Comparison of ENCODE assay signal across 8 cellular contexts in genomic region chr17:81833160-81833920, GRCh38. TPM values are rescaled to one million over a fixed set of nuclear protein-coding genes. Genes with fewer than 3 reads are reported as not detected.
DNase-seq lines count a peak whose midpoint lies in the region; ATAC-seq, FAIRE-seq and TF ChIP-seq lines count a peak whose summit lies in the region.

Gene MCRIP1 (minus strand): TSS chr17:81833291. CDS start chr17:81824506, 8,785 bp downstream.

- H3K36me3 Mint-ChIP-seq in WTC11 = no peaks in the 10 kb centered on the region

- peak; percentile 81 to 84 for ATAC-seq in A549
- peak; percentile 41 for ATAC-seq in GM18873 (IDR thresholded peaks at IDR 0.05; ENCODE audit: low FRiP score, unreplicated experiment)
- peak; percentile 69 for ATAC-seq in HG03139 (IDR thresholded peaks at IDR 0.05; ENCODE audit: unreplicated experiment)
- peak; percentile 78 for ATAC-seq in WTC11

- H3F3A ChIP-seq in smooth muscle cell (ENCODE audit: low read depth) = peaks cover 12% of the 10 kb centered on the region

- H3K27ac ChIP-seq in A549 (peak within 1 kb of the TSS; percentile 93 to 99), smooth muscle cell (ENCODE audit: low read depth) (peak within 1 kb of the TSS; percentile 86)

- H3K27ac Mint-ChIP-seq in WTC11 = peak within 1 kb of the TSS; percentile 76

- peaks cover 11% of the 10 kb centered on the region for H3K4me1 Mint-ChIP-seq in WTC11

- no peak within 1 kb of the TSS for H2AFZ ChIP-seq in smooth muscle cell (ENCODE audit: low read depth)

- no peak for TF ChIP-seq RAD21 in A549 (conservative IDR thresholded peaks at IDR 0.05 in 1 of 2, IDR thresholded peaks at IDR 0.05 in 1 of 2)

- WGBS in A549 (ENCODE audit: missing lambda C conversion rate) = 8% methylated on average over 37 of the region's 76 CpGs
- 3% methylated on average over 44 of the region's 76 CpGs for WGBS in smooth muscle cell (ENCODE audit: low lambda C conversion rate)

- peak within 1 kb of the TSS; percentile 89 for H3K9ac ChIP-seq in smooth muscle cell (ENCODE audit: low read depth)

- H3K9me3 Mint-ChIP-seq in WTC11 = no peaks in the 10 kb centered on the region

- no peak for TF ChIP-seq CTCF in A549 (IDR thresholded peaks at IDR 0.05)
- TF ChIP-seq CTCF in WTC11 (IDR thresholded peaks at IDR 0.05) = no peak
- TF ChIP-seq CTCF in bronchial epithelial cell (IDR thresholded peaks at IDR 0.05; ENCODE audit: insufficient read depth, low read length, severe bottlenecking) = no peak
- no peak for TF ChIP-seq CTCF in smooth muscle cell (IDR thresholded peaks at IDR 0.05; ENCODE audit: borderline replicate concordance, insufficient read depth, poor library complexity, severe bottlenecking)

- no peak for TF ChIP-seq EP300 in A549 (IDR thresholded peaks at IDR 0.05)

- H3K9me3 ChIP-seq in A549 (no peaks in the 10 kb centered on the region), smooth muscle cell (replicated peaks; ENCODE audit: low read depth) (no peaks in the 10 kb centered on the region)

- H3K27me3 Mint-ChIP-seq in WTC11 (ENCODE audit: low read depth) = no peaks in the 10 kb centered on the region

- H3K4me3 ChIP-seq in A549 (peak within 1 kb of the TSS; percentile 94), bronchial epithelial cell (ENCODE audit: low read depth, low read length) (peak within 1 kb of the TSS; percentile 79), smooth muscle cell (peak within 1 kb of the TSS; percentile 69)

- POLR2A ChIA-PET in A549 (lab: Yijun Ruan, JAX) = interaction anchor here (0.6 to 1.7 kb wide), 20 partner anchors 9 to 150 kb away, joined by 3 to 12 read pairs (median 3); partner anchors contain the start of genes ARL16, HGS, MRPL12 and P4HB
- POLR2A ChIA-PET in WTC11 (lab: Charles Lee) = interaction anchor here (0.5 to 1.2 kb wide), 3 partner anchors 11 to 380 kb away, joined by 3 read pairs; partner anchors contain the start of gene CCDC57

- H3K36me3 ChIP-seq in bronchial epithelial cell (ENCODE audit: control insufficient read depth, insufficient read depth, low read length) = no peaks in the 10 kb centered on the region
- H3K36me3 ChIP-seq in smooth muscle cell (ENCODE audit: low read depth) = no peaks in the 10 kb centered on the region

- no peaks in the 10 kb centered on the region for H3K27me3 ChIP-seq in bronchial epithelial cell (ENCODE audit: control insufficient read depth, insufficient read depth, low read length)
- H3K27me3 ChIP-seq in smooth muscle cell (ENCODE audit: low read depth) = no peaks in the 10 kb centered on the region

- TF ChIP-seq POLR2A in A549 (IDR thresholded peaks at IDR 0.05; ENCODE audit: low read length) = peak; percentile 88

- H3K4me2 ChIP-seq in A549 (peak within 1 kb of the TSS; percentile 99), smooth muscle cell (peak within 1 kb of the TSS; percentile 83)

- CTCF ChIA-PET in A549 (lab: Yijun Ruan, JAX) = interaction anchor here (0.6 to 1.6 kb wide), 7 partner anchors 13 to 656 kb away, joined by 3 to 8 read pairs (median 3); no protein-coding TSS in a partner anchor
- CTCF ChIA-PET in WTC11 (lab: Charles Lee) = interaction anchor here (0.6 to 2.9 kb wide), 10 partner anchors 12 to 318 kb away, joined by 3 to 8 read pairs (median 4); partner anchors contain the start of genes DCXR and NOTUM

- H3K4me3 Mint-ChIP-seq in WTC11 = peak within 1 kb of the TSS; percentile 90

- H3K79me2 ChIP-seq in smooth muscle cell (ENCODE audit: low read depth) = peaks cover 44% of the 10 kb centered on the region

- FAIRE-seq in A549 (lab: Jason Lieb, UNC) (no peak), bronchial epithelial cell (lab: Jason Lieb, UNC) (no peak)

- H3K4me1 ChIP-seq in A549 (peaks cover 21% of the 10 kb centered on the region; the same call in 2 of the 3 replicates), smooth muscle cell (ENCODE audit: low read depth) (peaks cover 17% of the 10 kb centered on the region)

- peaks cover 43% of the 10 kb centered on the region for H4K20me1 ChIP-seq in smooth muscle cell (ENCODE audit: low read depth)

- peak; percentile 96 to 97 for DNase-seq in A549 (ENCODE audit: low read depth in 1 of 2, low spot score in 1 of 2)
- peak; percentile 93 for DNase-seq in NCI-H226
- peak; percentile 96 for DNase-seq in WTC11 (ENCODE audit: low spot score)
- DNase-seq in bronchial epithelial cell (ENCODE audit: low read depth) = peak; percentile 74
- DNase-seq in iPS-NIHi7 (ENCODE audit: extremely low spot score) = peak; percentile 98
- peak; percentile 80 for DNase-seq in smooth muscle cell (lab: John Stamatoyannopoulos, UW; ENCODE audit: unreplicated experiment)

TF ChIP-seq in A549, 52 proteins besides CTCF, POLR2A, EP300 and RAD21 (continues in another document):
- peak; percentile 98 for TF ChIP-seq PHF8 (IDR thresholded peaks at IDR 0.05; ENCODE audit: borderline replicate concordance, low read depth)
- TF ChIP-seq ZFP36 (IDR thresholded peaks at IDR 0.05; ENCODE audit: borderline replicate concordance, partially characterized antibody) = no peak
- no peak for TF ChIP-seq RFX5 (IDR thresholded peaks at IDR 0.05)
- TF ChIP-seq FOXS1 (CRISPR knock-in tag; IDR thresholded peaks at IDR 0.05) = peak; percentile 80; the same call in 1 of the 2 replicates
- no peak for TF ChIP-seq CBX2 (IDR thresholded peaks at IDR 0.05; ENCODE audit: borderline replicate concordance, low read depth)
- TF ChIP-seq HOXB13 (CRISPR knock-in tag; IDR thresholded peaks at IDR 0.05; ENCODE audit: low read depth) = peak; percentile 90
- TF ChIP-seq HOXB5 (CRISPR knock-in tag; IDR thresholded peaks at IDR 0.05) = peak; percentile 94
- TF ChIP-seq FOSB (CRISPR knock-in tag; IDR thresholded peaks at IDR 0.05) = peak; percentile 91
- peak; percentile 81; the same call in 1 of the 2 replicates for TF ChIP-seq HEYL (CRISPR knock-in tag; IDR thresholded peaks at IDR 0.05)
- TF ChIP-seq MAX (IDR thresholded peaks at IDR 0.05) = peak; percentile 96
- no peak for TF ChIP-seq CBX8 (IDR thresholded peaks at IDR 0.05)
- peak; percentile 72; the same call in 1 of the 2 replicates for TF ChIP-seq ELK1 (IDR thresholded peaks at IDR 0.05; ENCODE audit: low read depth, low read length)
- TF ChIP-seq JUN (IDR thresholded peaks at IDR 0.05) = peak; percentile 83 to 92; a peak in 4 of 5 replicates

TF ChIP-seq in WTC11, 78 proteins besides CTCF, POLR2A, EP300 and RAD21 (continues in another document):
- TF ChIP-seq PREB (CRISPR knock-in tag; IDR thresholded peaks at IDR 0.05; ENCODE audit: borderline replicate concordance) (no peak), ZNF138 (CRISPR knock-in tag; conservative IDR thresholded peaks at IDR 0.05) (no peak), EMX1 (CRISPR knock-in tag; IDR thresholded peaks at IDR 0.05) (no peak), FOXJ3 (CRISPR knock-in tag; IDR thresholded peaks at IDR 0.05; ENCODE audit: borderline replicate concordance) (no peak), E2F1 (CRISPR knock-in tag; IDR thresholded peaks at IDR 0.05) (0 out of 2 replicates have a peak, but pooled peaks have one; percentile 58), FOXP1 (CRISPR knock-in tag; IDR thresholded peaks at IDR 0.05; ENCODE audit: borderline replicate concordance) (peak; percentile 71), USF2 (CRISPR knock-in tag; IDR thresholded peaks at IDR 0.05) (peak; percentile 96), ETV6 (CRISPR knock-in tag; IDR thresholded peaks at IDR 0.05) (no peak), NR1H2 (CRISPR knock-in tag; IDR thresholded peaks at IDR 0.05) (0 out of 2 replicates have a peak, but pooled peaks have one; percentile 35), GABPB1 (CRISPR knock-in tag; IDR thresholded peaks at IDR 0.05) (peak; percentile 57), NFATC4 (CRISPR knock-in tag; IDR thresholded peaks at IDR 0.05) (no peak), IRF1 (CRISPR knock-in tag; IDR thresholded peaks at IDR 0.05) (no peak; the same call in 1 of the 2 replicates)

RNA-seq across cellular contexts. Expression of gene MCRIP1, which starts in this region (rescaled TPM):
- polyA plus RNA-seq in A549 (2011; rRNA removed) = 30.9 and 32.0 TPM in 2 replicates
- polyA plus RNA-seq in A549 (2012; cell fraction: cytosol; rRNA removed) = 87.2 and 126 TPM in 2 replicates
- 108 and 113 TPM in 2 replicates for polyA plus RNA-seq in A549 (2012; cell fraction: nucleus; rRNA removed)
- 43.9 to 51.0 TPM (median 45.1 TPM) in 3 replicates for polyA plus RNA-seq in A549 (2017; fragmentation: RNase III; extraction: RNeasy Plus Mini Kit Qiagen cat#74134 plus additional on column Dnase treatment)
- 8.6 and 12.1 TPM in 2 replicates for polyA minus RNA-seq in A549 (2011; rRNA and poly(A)+ RNA removed)
- total RNA-seq in WTC11 (2021) = 126 to 144 TPM (median 131 TPM) in 3 replicates
- total RNA-seq in bronchial epithelial cell = 25.8 and 32.6 TPM in 2 replicates
- total RNA-seq in smooth muscle cell = 85.1 and 85.8 TPM in 2 replicates
- polyA plus RNA-seq in smooth muscle cell = 194 and 208 TPM in 2 replicates

Comparison
In these comparisons a context has a peak if more than half of its experiments do, and no peak if none do; other contexts are left out.
1. Peak in every context shown above with its lines: DNase-seq, ATAC-seq, H3K4me3 ChIP-seq and H3K27ac ChIP-seq.